Comparison of ENCODE assay signal across 27 cellular contexts in the genomic region with DNA sequence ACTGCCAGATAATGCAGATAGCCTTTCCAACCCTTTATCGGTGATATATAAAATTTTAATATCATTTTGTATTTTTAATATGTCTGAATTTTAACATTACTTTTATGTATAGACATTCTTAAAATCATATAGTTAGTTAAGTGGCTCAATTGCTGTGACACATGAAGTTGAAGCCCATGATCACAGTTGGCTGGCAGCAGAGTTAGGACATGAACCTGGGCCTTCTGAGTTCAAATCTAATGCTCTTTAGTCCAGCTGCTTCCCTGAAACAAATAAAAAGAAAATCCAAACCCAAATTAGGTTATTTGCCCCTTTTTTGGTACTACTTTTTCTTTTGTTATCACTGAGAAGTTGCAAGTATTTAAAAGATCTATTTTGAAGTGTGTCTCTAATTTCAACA.
"Had no signal": no experiment of that assay in that cellular context is flagged by ENCODE, and none has a peak within 500 bp of the region (broad histone marks: within the 10 kb centered on the region; RNA-seq: fewer than 3 reads in every experiment).

No MANE protein-coding gene starts in this region.

- H3K4me3 Mint-ChIP-seq: activated B cell treated with CpG ODN at 0.5 μM for 24 hours; activated CD4-positive, alpha-beta memory T cell treated with anti-CD3 and anti-CD28 coated beads, Interleukin-2, amount 10 ng/mL, durations not matched to agents 7 days and 5 days; activated CD4-positive, alpha-beta T cell treated with anti-CD3 and anti-CD28 coated beads, Interleukin-2, amount 10 ng/mL, durations not matched to agents 24 days and 14 days; activated naive CD8-positive, alpha-beta T cell treated with anti-CD3 and anti-CD28 coated beads for 36 hours; activated T-helper 17 cell treated with anti-CD3 and anti-CD28 coated beads, Interleukin-2, amount 50 U/mL, for 72 hours; T-helper 17 cell; T-helper 2 cell treated with Interferon-gamma antibody and Interleukin-4, amounts not matched to agents 5 μg/mL and 100 μg/mL, for 36 hours had no signal

- H3K9me3 Mint-ChIP-seq: activated B cell treated with CpG ODN at 0.5 μM for 24 hours; activated CD4-positive, alpha-beta memory T cell treated with anti-CD3 and anti-CD28 coated beads, Interleukin-2, amount 10 ng/mL, durations not matched to agents 7 days and 5 days; activated naive CD8-positive, alpha-beta T cell treated with anti-CD3 and anti-CD28 coated beads for 36 hours; activated T-helper 17 cell treated with anti-CD3 and anti-CD28 coated beads, Interleukin-2, amount 50 U/mL, for 72 hours; T-helper 2 cell treated with Interferon-gamma antibody and Interleukin-4, amounts not matched to agents 5 μg/mL and 100 μg/mL, for 36 hours had no signal

- H3K27ac ChIP-seq: colonic mucosa, gastrocnemius medialis, heart left ventricle, WERI-Rb-1 had no signal

- H3K27ac Mint-ChIP-seq: activated B cell treated with CpG ODN at 0.5 μM for 24 hours; activated CD4-positive, alpha-beta memory T cell treated with anti-CD3 and anti-CD28 coated beads, Interleukin-2, amount 10 ng/mL, durations not matched to agents 7 days and 5 days; activated CD4-positive, alpha-beta T cell treated with anti-CD3 and anti-CD28 coated beads, Interleukin-2, amount 10 ng/mL, durations not matched to agents 24 days and 14 days; activated naive CD8-positive, alpha-beta T cell treated with anti-CD3 and anti-CD28 coated beads for 36 hours; activated T-helper 17 cell treated with anti-CD3 and anti-CD28 coated beads, Interleukin-2, amount 50 U/mL, for 72 hours; T-helper 17 cell; T-helper 2 cell treated with Interferon-gamma antibody and Interleukin-4, amounts not matched to agents 5 μg/mL and 100 μg/mL, for 36 hours had no signal

- DNase-seq: activated B cell treated with CpG ODN at 0.5 μM for 24 hours; activated CD4-positive, alpha-beta memory T cell treated with anti-CD3 and anti-CD28 coated beads, Interleukin-2, amount 10 ng/mL, durations not matched to agents 7 days and 5 days; activated CD4-positive, alpha-beta T cell treated with anti-CD3 and anti-CD28 coated beads, Interleukin-2, amount 10 ng/mL, durations not matched to agents 24 days and 14 days; activated CD8-positive, alpha-beta memory T cell treated with anti-CD3 and anti-CD28 coated beads, Interleukin-2, amount 50 U/mL, for 48 hours; activated effector memory CD4-positive, alpha-beta T cell treated with Interleukin-2 at 50 U/mL for 16 hours; activated gamma-delta T cell treated with Interleukin-2 at 50 U/mL for 16 hours; activated naive CD4-positive, alpha-beta T cell treated with anti-CD3 and anti-CD28 coated beads, Interleukin-2, amount 50 U/mL, for 16 hours; activated naive CD4-positive, alpha-beta T cell treated with Interleukin-2 at 50 U/mL for 16 hours; activated naive CD8-positive, alpha-beta T cell treated with anti-CD3 and anti-CD28 coated beads for 36 hours; activated T-cell treated with anti-CD3 and anti-CD28 coated beads for 4 hours; caudate nucleus; cerebellar nuclear complex; colonic mucosa; effector CD8-positive, alpha-beta T cell; foreskin fibroblast; gastrocnemius medialis; glutamatergic neuron; heart left ventricle; hypothalamus; T-helper 1 cell; T-helper 17 cell; T1000; WERI-Rb-1 had no signal

- H3K27me3 ChIP-seq: colonic mucosa, gastrocnemius medialis, heart left ventricle had no signal

- H3K4me3 ChIP-seq: colonic mucosa, gastrocnemius medialis, heart left ventricle had no signal

- H3K9me3 ChIP-seq: colonic mucosa, gastrocnemius medialis, heart left ventricle had no signal

- H3K27me3 Mint-ChIP-seq: activated B cell treated with CpG ODN at 0.5 μM for 24 hours; activated CD4-positive, alpha-beta memory T cell treated with anti-CD3 and anti-CD28 coated beads, Interleukin-2, amount 10 ng/mL, durations not matched to agents 7 days and 5 days; activated CD4-positive, alpha-beta T cell treated with anti-CD3 and anti-CD28 coated beads, Interleukin-2, amount 10 ng/mL, durations not matched to agents 24 days and 14 days; activated naive CD8-positive, alpha-beta T cell treated with anti-CD3 and anti-CD28 coated beads for 36 hours; activated T-helper 17 cell treated with anti-CD3 and anti-CD28 coated beads, Interleukin-2, amount 50 U/mL, for 72 hours; T-helper 17 cell had no signal

- ATAC-seq: activated CD4-positive, CD25-positive, alpha-beta regulatory T cell treated with anti-CD3 and anti-CD28 coated beads, Interleukin-2, amount 50 U/mL, for 24 hours; activated T-helper 17 cell treated with anti-CD3 and anti-CD28 coated beads, Interleukin-2, amount 50 U/mL, for 72 hours; esophagus mucosa; gastrocnemius medialis; heart left ventricle; T-helper 17 cell had no signal
